13 cellular contexts compared by ENCODE assay signal in the genomic region with DNA sequence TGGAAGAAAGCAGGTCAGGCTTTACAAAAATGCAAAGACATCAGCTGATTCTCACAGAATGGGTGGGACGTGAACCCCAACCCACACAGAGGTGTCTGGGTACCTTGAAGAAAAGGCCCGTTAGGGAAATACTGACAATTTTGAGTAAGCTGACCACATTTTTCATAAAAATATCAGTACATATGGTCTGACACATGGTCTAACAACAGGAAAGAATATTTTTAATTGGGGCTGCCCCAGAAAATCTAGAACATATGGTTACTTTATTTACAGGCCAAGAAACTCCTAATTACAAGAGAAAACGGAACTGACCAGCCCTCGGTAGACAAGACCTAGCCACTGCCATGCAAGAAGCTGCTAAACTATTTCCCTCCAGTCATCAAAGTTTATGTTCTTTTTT. TPM values are rescaled to one million over a fixed set of nuclear protein-coding genes. Genes with fewer than 3 reads are reported as not detected.
A peak's percentile ranks its signal among the peaks of the same experiment; 100 is the strongest.
DNase-seq lines count a peak whose midpoint lies in the region; ATAC-seq and TF ChIP-seq lines count a peak whose summit lies in the region.
"Had no signal": no experiment of that assay in that cellular context is flagged by ENCODE, and none has a peak within 500 bp of the region (broad histone marks: within the 10 kb centered on the region; RNA-seq: fewer than 3 reads in every experiment).

No MANE protein-coding gene starts in this region.

- no peak for ATAC-seq in CD4-positive, CD25-positive, alpha-beta regulatory T cell (ENCODE audit: low read depth in 2 of 2)
- peak; percentile 42 for ATAC-seq in GM18520 (IDR thresholded peaks at IDR 0.05; ENCODE audit: unreplicated experiment)
- peak; percentile 41 for ATAC-seq in HG02870 (IDR thresholded peaks at IDR 0.05; ENCODE audit: unreplicated experiment)

- TF ChIP-seq CTCF in osteocyte (IDR thresholded peaks at IDR 0.05), result no peak

- H3K36me3 Mint-ChIP-seq in CD4-positive, CD25-positive, alpha-beta regulatory T cell, result peaks cover 4% of the 10 kb centered on the region
- no peaks in the 10 kb centered on the region for H3K36me3 Mint-ChIP-seq in osteocyte (ENCODE audit: unreplicated experiment)
- H3K36me3 Mint-ChIP-seq: brain had no signal

- H3K36me3 ChIP-seq in CD4-positive, CD25-positive, alpha-beta regulatory T cell (ENCODE audit: control insufficient read depth, insufficient read depth, low read length), result no peaks in the 10 kb centered on the region

- H3K9me3 ChIP-seq in CD4-positive, CD25-positive, alpha-beta regulatory T cell (ENCODE audit: control insufficient read depth in 2 of 2, low read length in 2 of 2), result no peaks in the 10 kb centered on the region

- peak overlapping the region; percentile 55 to 79 (median 62) for H3K4me3 Mint-ChIP-seq in CD4-positive, CD25-positive, alpha-beta regulatory T cell
- no peak overlapping the region for H3K4me3 Mint-ChIP-seq in osteocyte (ENCODE audit: unreplicated experiment)
- H3K4me3 Mint-ChIP-seq: brain had no signal

- H3K27me3 Mint-ChIP-seq in CD4-positive, CD25-positive, alpha-beta regulatory T cell, result no peaks in the 10 kb centered on the region
- H3K27me3 Mint-ChIP-seq in osteocyte (ENCODE audit: unreplicated experiment), result peaks cover 40% of the 10 kb centered on the region

- H3K27ac Mint-ChIP-seq in CD4-positive, CD25-positive, alpha-beta regulatory T cell, result peak overlapping the region; percentile 77 to 98 (median 80)
- H3K27ac Mint-ChIP-seq in osteocyte (ENCODE audit: unreplicated experiment), result no peak overlapping the region
- H3K27ac Mint-ChIP-seq: brain had no signal

- peak in 1 of 3 donors; percentile 21 for DNase-seq in CD4-positive, CD25-positive, alpha-beta regulatory T cell
- DNase-seq in cerebellar nuclear complex (lab: John Stamatoyannopoulos, UW) (peak; percentile 29 to 92), osteocyte (ENCODE audit: extremely low spot score, unreplicated experiment) (no peak), T1000 (lab: John Stamatoyannopoulos, UW) (no peak), DMS79 (lab: John Stamatoyannopoulos, UW) (no peak)
- DNase-seq in activated CD4-positive, alpha-beta T cell treated with anti-CD3 and anti-CD28 coated beads, Interleukin-2, amount 50 U/mL, for 48 hours, result no peak
- DNase-seq: effector CD8-positive, alpha-beta T cell; stimulated activated CD4-positive, alpha-beta T cell treated with anti-CD3 and anti-CD28 coated beads, Interleukin-4, amount 100 ng/mL, for 1 hour; stimulated activated naive CD4-positive, alpha-beta T cell treated with Interleukin-2 at 50 U/mL for 16 hours had no signal

- peak overlapping the region; percentile 83 for H3K27ac ChIP-seq in CD4-positive, CD25-positive, alpha-beta regulatory T cell (ENCODE audit: insufficient read depth, low read length, poor library complexity, severe bottlenecking)
- H3K27ac ChIP-seq: VCaP had no signal

- H3K4me3 ChIP-seq in CD4-positive, CD25-positive, alpha-beta regulatory T cell (ENCODE audit: low read depth, low read length), result peak overlapping the region; percentile 61

- peaks cover 45 to 74% (median 55%) of the 10 kb centered on the region in 4 donors for H3K4me1 Mint-ChIP-seq in CD4-positive, CD25-positive, alpha-beta regulatory T cell
- no peaks in the 10 kb centered on the region for H3K4me1 Mint-ChIP-seq in osteocyte (ENCODE audit: unreplicated experiment)
- H3K4me1 Mint-ChIP-seq: brain had no signal

- peaks cover 58% of the 10 kb centered on the region for H3K4me1 ChIP-seq in CD4-positive, CD25-positive, alpha-beta regulatory T cell (ENCODE audit: control insufficient read depth, insufficient read depth, low read length, poor library complexity, severe bottlenecking)

- peaks cover 0 to 4% (median 0%) of the 10 kb centered on the region in 7 donors for H3K9me3 Mint-ChIP-seq in CD4-positive, CD25-positive, alpha-beta regulatory T cell
- H3K9me3 Mint-ChIP-seq in osteocyte (ENCODE audit: unreplicated experiment), result no peaks in the 10 kb centered on the region
- H3K9me3 Mint-ChIP-seq: brain had no signal

- H3K27me3 ChIP-seq in CD4-positive, CD25-positive, alpha-beta regulatory T cell (ENCODE audit: control insufficient read depth, insufficient read depth, low read length), result no peaks in the 10 kb centered on the region

RNA-seq across cellular contexts. Expression of gene ITM2B, which starts 48.7 kb away (rescaled TPM):
- total RNA-seq in CD4-positive, CD25-positive, alpha-beta regulatory T cell, result 324 TPM
- polyA plus RNA-seq in CD4-positive, CD25-positive, alpha-beta regulatory T cell, result 1,000 to 10,000 TPM; 1,031 to 1,148 (median 1,078) TPM
- total RNA-seq in osteocyte, result 502 and 510 TPM in 2 replicates

Comparison
In these comparisons a context has a peak if more than half of its experiments do, and no peak if none do; other contexts are left out.
1. ATAC-seq: peak in GM18520 (single experiment) and HG02870 (single experiment); none in CD4-positive, CD25-positive, alpha-beta regulatory T cell (0 of 2).
2. DNase-seq: peak in cerebellar nuclear complex (2 of 2); none in osteocyte (single experiment), T1000 (single experiment), DMS79 (single experiment) and activated CD4-positive, alpha-beta T cell treated with anti-CD3 and anti-CD28 coated beads, Interleukin-2, amount 50 U/mL, for 48 hours (0 of 2).